In the genomic region with DNA sequence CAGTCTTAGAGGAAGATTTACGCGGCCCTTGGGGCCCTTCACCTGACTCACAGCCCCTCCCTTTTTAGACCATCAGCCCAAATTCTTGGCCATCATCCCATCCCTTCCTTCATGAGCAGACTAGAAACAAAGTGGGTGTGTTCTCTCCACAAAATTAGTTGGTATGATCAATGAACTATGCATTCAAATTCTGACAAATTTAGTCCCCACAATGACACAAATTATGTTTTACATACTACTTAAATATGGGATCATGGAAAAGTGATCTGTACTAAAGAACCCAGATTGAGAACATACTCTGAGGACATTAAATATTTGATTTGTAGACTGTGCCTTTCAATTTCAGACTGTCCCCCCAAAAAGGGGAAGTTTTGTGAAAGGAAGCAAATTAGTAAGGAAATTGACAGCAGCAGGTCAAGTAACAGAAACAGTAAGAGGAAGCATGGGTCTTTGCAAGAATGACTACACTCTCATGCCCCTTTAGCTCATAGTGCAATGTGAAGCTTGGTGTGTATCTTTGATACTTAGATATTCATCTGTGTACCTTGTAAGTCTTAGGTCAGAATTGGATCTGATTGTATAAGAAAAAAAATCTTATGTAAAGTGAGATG, we compare ENCODE assay signal across 10 cellular contexts. TPM values are rescaled to one million over a fixed set of nuclear protein-coding genes. Genes with fewer than 3 reads are reported as not detected.
DNase-seq lines count a peak whose midpoint lies in the region; ATAC-seq and TF ChIP-seq lines count a peak whose summit lies in the region.
"Had no signal": no experiment of that assay in that cellular context is flagged by ENCODE, and none has a peak within 500 bp of the region (broad histone marks: within the 10 kb centered on the region; RNA-seq: fewer than 3 reads in every experiment).

No MANE protein-coding gene starts in this region.

- H3K27ac Mint-ChIP-seq in activated CD8-positive, alpha-beta T cell treated with anti-CD3 and anti-CD28 coated beads, Interleukin-2, amount 10 ng/mL, durations not matched to agents 7 days and 5 days, result no peak overlapping the region
- H3K27ac Mint-ChIP-seq: activated CD4-positive, alpha-beta memory T cell treated with anti-CD3 and anti-CD28 coated beads for 36 hours had no signal

- peak; percentile 42 for ATAC-seq in GM18867 (IDR thresholded peaks at IDR 0.05; ENCODE audit: unreplicated experiment)
- peak; percentile 49 for ATAC-seq in HG02885 (IDR thresholded peaks at IDR 0.05; ENCODE audit: poor library complexity, unreplicated experiment)
- ATAC-seq in activated CD8-positive, alpha-beta T cell treated with anti-CD3 and anti-CD28 coated beads, Interleukin-2, amount 10 ng/mL, durations not matched to agents 7 days and 5 days, result no peak
- no peak for ATAC-seq in GM21619 (IDR thresholded peaks at IDR 0.05; ENCODE audit: unreplicated experiment)

- H3K4me3 ChIP-seq in OCI-LY7 (ENCODE audit: low read depth, low read length, poor library complexity, severe bottlenecking), result peak overlapping the region; percentile 36
- peak overlapping the region in 1 of 2 experiments; percentile 7 for H3K4me3 ChIP-seq in neutrophil (ENCODE audit: low read depth in 1 of 2, low read length in 1 of 2)

- TF ChIP-seq CTCF in OCI-LY7 (conservative IDR thresholded peaks at IDR 0.05; ENCODE audit: low read length) (no peak), neutrophil (IDR thresholded peaks at IDR 0.05) (no peak), GM20000 (IDR thresholded peaks at IDR 0.05; ENCODE audit: extremely low read depth, missing control alignments) (no peak)

- no TSS peak for BruUV-seq in OCI-LY7 (replicated peaks; lab: Mats Ljungman, UMichigan)

- peaks cover 4% of the 10 kb centered on the region; the same call in 1 of the 2 replicates for H3K36me3 ChIP-seq in OCI-LY7 (ENCODE audit: insufficient read depth, low read length)
- no peaks in the 10 kb centered on the region for H3K36me3 ChIP-seq in neutrophil

- H3K9me3 ChIP-seq in OCI-LY7 (ENCODE audit: low read length) (no peaks in the 10 kb centered on the region), neutrophil (no peaks in the 10 kb centered on the region)

- H3K27ac ChIP-seq in OCI-LY7 (ENCODE audit: low read depth, low read length, poor library complexity, severe bottlenecking) (peak overlapping the region; percentile 91), neutrophil (peak overlapping the region; percentile 83)

- peaks cover 40% of the 10 kb centered on the region for H3K4me1 ChIP-seq in OCI-LY7 (ENCODE audit: insufficient read depth, low read length, poor library complexity, severe bottlenecking)
- H3K4me1 ChIP-seq in neutrophil (ENCODE audit: control insufficient read depth in 1 of 2, insufficient read depth in 1 of 2, low read depth in 1 of 2, low read length in 1 of 2), result peaks cover 53 to 60% of the 10 kb centered on the region in 2 experiments

- intact Hi-C loops in OCI-LY7 (cut with micrococcal nuclease; ENCODE audit: unreplicated experiment), result no loop called here

- H3K9me3 Mint-ChIP-seq in activated CD8-positive, alpha-beta T cell treated with anti-CD3 and anti-CD28 coated beads, Interleukin-2, amount 10 ng/mL, durations not matched to agents 7 days and 5 days (ENCODE audit: insufficient read depth), result no peaks in the 10 kb centered on the region
- H3K9me3 Mint-ChIP-seq: activated CD4-positive, alpha-beta memory T cell treated with anti-CD3 and anti-CD28 coated beads for 36 hours had no signal

- H3K27me3 Mint-ChIP-seq in activated CD8-positive, alpha-beta T cell treated with anti-CD3 and anti-CD28 coated beads, Interleukin-2, amount 10 ng/mL, durations not matched to agents 7 days and 5 days (ENCODE audit: low read depth), result no peaks in the 10 kb centered on the region
- H3K27me3 Mint-ChIP-seq: activated CD4-positive, alpha-beta memory T cell treated with anti-CD3 and anti-CD28 coated beads for 36 hours had no signal

- peaks cover 5% of the 10 kb centered on the region for H3K36me3 Mint-ChIP-seq in activated CD8-positive, alpha-beta T cell treated with anti-CD3 and anti-CD28 coated beads, Interleukin-2, amount 10 ng/mL, durations not matched to agents 7 days and 5 days (ENCODE audit: low read depth)

- no peaks in the 10 kb centered on the region for H3K27me3 ChIP-seq in neutrophil

- no peaks in the 10 kb centered on the region for H3K9me2 ChIP-seq in OCI-LY7 (ENCODE audit: insufficient read depth, low read length)

- H3K4me2 ChIP-seq in OCI-LY7 (ENCODE audit: low read length), result peak overlapping the region; percentile 99

- POLR2A ChIA-PET in OCI-LY7 (lab: Charles Lee), result interaction anchor here (0.5 to 5.0 kb wide), 4 partner anchors 10 to 144 kb away, joined by 4 to 32 read pairs (median 7); no protein-coding TSS in a partner anchor
- POLR2A ChIA-PET in activated CD8-positive, alpha-beta T cell treated with anti-CD3 and anti-CD28 coated beads, Interleukin-2, amount 10 ng/mL, durations not matched to agents 7 days and 5 days (lab: Charles Lee), result interaction anchor here (0.6 to 1.2 kb wide), 2 partner anchors 9 to 158 kb away, joined by 3 to 4 read pairs; no protein-coding TSS in a partner anchor

- H3K79me2 ChIP-seq in OCI-LY7 (ENCODE audit: insufficient read depth, low read depth, low read length), result peaks cover 26% of the 10 kb centered on the region

- H3K4me1 Mint-ChIP-seq in activated CD8-positive, alpha-beta T cell treated with anti-CD3 and anti-CD28 coated beads, Interleukin-2, amount 10 ng/mL, durations not matched to agents 7 days and 5 days (ENCODE audit: low read depth), result peaks cover 42% of the 10 kb centered on the region

- H2AFZ ChIP-seq in OCI-LY7 (ENCODE audit: low read length), result peak overlapping the region; percentile 58; the same call in 1 of the 2 replicates

- CTCF ChIA-PET in OCI-LY7 (lab: Charles Lee; ENCODE audit: unreplicated experiment), result no interaction called here
- CTCF ChIA-PET in activated CD8-positive, alpha-beta T cell treated with anti-CD3 and anti-CD28 coated beads, Interleukin-2, amount 10 ng/mL, durations not matched to agents 7 days and 5 days (lab: Charles Lee), result interaction anchor here (1.3 to 5.7 kb wide), 2 partner anchors 10 to 173 kb away, joined by 3 to 160 read pairs; no protein-coding TSS in a partner anchor

- no peak overlapping the region for H3K4me3 Mint-ChIP-seq in activated CD8-positive, alpha-beta T cell treated with anti-CD3 and anti-CD28 coated beads, Interleukin-2, amount 10 ng/mL, durations not matched to agents 7 days and 5 days
- H3K4me3 Mint-ChIP-seq: activated CD4-positive, alpha-beta memory T cell treated with anti-CD3 and anti-CD28 coated beads for 36 hours had no signal

- DNase-seq in OCI-LY7 (ENCODE audit: low spot score), result peak; percentile 60
- no peak for DNase-seq in GM20000 (ENCODE audit: low spot score)
- no peak for DNase-seq in activated CD8-positive, alpha-beta T cell treated with anti-CD3 and anti-CD28 coated beads, Interleukin-2, amount 10 ng/mL, durations not matched to agents 7 days and 5 days
- DNase-seq in SHP77 (lab: John Stamatoyannopoulos, UW), result no peak
- DNase-seq: activated CD4-positive, alpha-beta memory T cell treated with anti-CD3 and anti-CD28 coated beads for 36 hours; NCI-H1436 treated with DMSO at 0.1 percent for 48 hours had no signal

- peaks cover 5% of the 10 kb centered on the region; the same call in 1 of the 2 replicates for H4K20me1 ChIP-seq in OCI-LY7 (ENCODE audit: insufficient read depth, low read length)

RNA-seq across cellular contexts. Expression of a gene that starts 2.2 kb away (rescaled TPM):
- 17.1 and 23.2 TPM in 2 replicates for total RNA-seq in OCI-LY7 (2014; rRNA removed; shearing (Covaris generic))
- total RNA-seq in OCI-LY7 (2022), result 34.0 and 35.2 TPM in 2 replicates
- total RNA-seq in activated CD8-positive, alpha-beta T cell treated with anti-CD3 and anti-CD28 coated beads, Interleukin-2, amount 10 ng/mL, durations not matched to agents 7 days and 5 days, result 10 to 100 TPM; 49.0 to 53.6 TPM

Comparison
In these comparisons a context has a peak if more than half of its experiments do, and no peak if none do; other contexts are left out.
1. ATAC-seq: peak in GM18867 (single experiment) and HG02885 (single experiment); none in activated CD8-positive, alpha-beta T cell treated with anti-CD3 and anti-CD28 coated beads, Interleukin-2, amount 10 ng/mL, durations not matched to agents 7 days and 5 days (single experiment) and GM21619 (single experiment).